Comparison of ENCODE assay signal across 18 cellular contexts in the genomic region with DNA sequence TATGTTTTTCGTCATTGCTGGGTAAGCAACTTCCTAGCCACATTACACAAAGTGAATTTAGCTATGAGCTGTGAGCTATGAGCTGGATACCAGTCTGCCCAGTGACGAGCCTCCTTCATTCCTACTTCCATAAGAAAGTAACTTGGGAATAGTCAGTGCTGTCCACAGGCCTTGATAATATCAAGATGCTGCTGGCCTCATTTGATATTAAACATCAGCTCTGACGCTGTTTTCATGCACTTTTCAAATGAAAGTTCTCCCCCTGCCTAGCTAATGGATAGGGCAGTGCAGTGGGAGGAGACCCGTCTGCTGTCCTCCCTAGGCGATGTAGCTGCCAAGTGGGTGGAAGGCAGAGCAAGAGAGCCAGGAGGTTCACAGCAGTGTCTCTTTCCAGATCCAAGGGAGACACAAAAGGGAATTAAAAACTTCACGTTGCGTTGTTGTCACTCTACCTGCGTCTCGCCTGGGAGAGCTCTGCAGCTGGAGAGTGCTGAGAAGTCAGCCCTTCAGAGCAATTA.
DNase-seq lines count a peak whose midpoint lies in the region; ATAC-seq and TF ChIP-seq lines count a peak whose summit lies in the region.
"Had no signal": no experiment of that assay in that cellular context is flagged by ENCODE, and none has a peak within 500 bp of the region (broad histone marks: within the 10 kb centered on the region; RNA-seq: fewer than 3 reads in every experiment).

No MANE protein-coding gene starts in this region.

- TF ChIP-seq CTCF in right atrium auricular region (IDR thresholded peaks at IDR 0.05) (no peak), fibroblast of villous mesenchyme (IDR thresholded peaks at IDR 0.05; ENCODE audit: insufficient read depth, low read depth, low read length) (no peak)

- H3K9me3 ChIP-seq in right cardiac atrium (ENCODE audit: control insufficient read depth, low read length) (no peaks in the 10 kb centered on the region), right atrium auricular region (no peaks in the 10 kb centered on the region)
- H3K9me3 ChIP-seq: SJSA1 had no signal

- DNase-seq in NCI-H1436 (lab: John Stamatoyannopoulos, UW) (peak; percentile 7), NCI-H1436 treated with DMSO at 0.1 percent for 48 hours (lab: John Stamatoyannopoulos, UW) (no peak), right cardiac atrium (no peak), right atrium auricular region (ENCODE audit: low spot score) (no peak), fibroblast of villous mesenchyme (ENCODE audit: low read depth) (peak; percentile 8)
- DNase-seq in stimulated activated naive CD4-positive, alpha-beta T cell treated with Interleukin-2 at 50 U/mL for 16 hours (lab: John Stamatoyannopoulos, UW): no peak
- DNase-seq: AML-193, GDM1, HCEC 1CT, MM.1S, NCI-H2171 treated with DMSO at 0.1 percent for 48 hours, NCI-H526, SW 1271 had no signal

- H3K36me3 ChIP-seq in right atrium auricular region: no peaks in the 10 kb centered on the region
- H3K36me3 ChIP-seq: SJSA1 had no signal

- H3K4me1 ChIP-seq in right cardiac atrium (ENCODE audit: control insufficient read depth, insufficient read depth, low read length): no peaks in the 10 kb centered on the region
- no peaks in the 10 kb centered on the region for H3K4me1 ChIP-seq in right atrium auricular region
- H3K4me1 ChIP-seq: SJSA1 had no signal

- no peak overlapping the region for H3K27ac ChIP-seq in right cardiac atrium (ENCODE audit: low read length)
- no peak overlapping the region for H3K27ac ChIP-seq in right atrium auricular region
- H3K27ac ChIP-seq: 22Rv1, C4-2B, SJSA1 had no signal

- intact Hi-C loops in right cardiac atrium (cut with DNase I): no loop called here

- H3K4me3 ChIP-seq in right cardiac atrium (ENCODE audit: low read length): no peak overlapping the region
- no peak overlapping the region for H3K4me3 ChIP-seq in right atrium auricular region
- H3K4me3 ChIP-seq in fibroblast of villous mesenchyme (ENCODE audit: low read depth, low read length): no peak overlapping the region
- H3K4me3 ChIP-seq: SJSA1 had no signal

- ATAC-seq in right cardiac atrium: peak; percentile 66 to 76
- ATAC-seq in HG03135 (IDR thresholded peaks at IDR 0.05; ENCODE audit: unreplicated experiment): no peak
- no peak for ATAC-seq in GM21528 (IDR thresholded peaks at IDR 0.05; ENCODE audit: low FRiP score, unreplicated experiment)

- WGBS in right cardiac atrium: 58% methylated on average over 9 of the region's 9 CpGs

- H3K27me3 ChIP-seq in right cardiac atrium (ENCODE audit: control insufficient read depth, insufficient read depth) (no peaks in the 10 kb centered on the region), right atrium auricular region (no peaks in the 10 kb centered on the region)
- H3K27me3 ChIP-seq: SJSA1 had no signal

Comparison
In these comparisons a context has a peak if more than half of its experiments do, and no peak if none do; other contexts are left out.
1. DNase-seq: peak in NCI-H1436 (single experiment) and fibroblast of villous mesenchyme (single experiment); none in NCI-H1436 treated with DMSO at 0.1 percent for 48 hours (single experiment), right cardiac atrium (0 of 3), right atrium auricular region (single experiment) and stimulated activated naive CD4-positive, alpha-beta T cell treated with Interleukin-2 at 50 U/mL for 16 hours (single experiment).
2. ATAC-seq: peak in right cardiac atrium (2 of 2); none in HG03135 (single experiment) and GM21528 (single experiment).